8 cellular contexts compared by ENCODE assay signal in the genomic region with DNA sequence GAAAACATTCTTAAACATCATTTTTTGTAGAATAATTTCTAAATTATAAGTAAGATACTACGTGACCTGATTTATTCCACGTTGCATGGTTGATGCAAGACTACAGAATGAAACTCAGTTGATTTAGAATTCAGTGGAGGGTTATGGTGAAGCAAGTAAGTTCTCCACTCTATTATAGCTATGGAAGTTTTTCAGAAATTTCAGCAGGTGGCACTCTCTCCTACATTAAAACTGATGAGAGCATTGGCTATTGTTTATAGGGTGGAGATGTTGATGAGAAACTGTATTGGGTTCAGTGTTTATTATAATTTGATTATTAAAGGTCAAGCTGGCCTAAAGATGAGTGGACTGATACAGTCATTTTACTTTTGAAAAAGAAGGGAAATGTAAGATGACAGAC.
A peak's percentile ranks its signal among the peaks of the same experiment; 100 is the strongest.
DNase-seq lines count a peak whose midpoint lies in the region; ATAC-seq, FAIRE-seq and TF ChIP-seq lines count a peak whose summit lies in the region.

No MANE protein-coding gene starts in this region.

- H3K27me3 Mint-ChIP-seq in natural killer cell (ENCODE audit: low read depth in 2 of 2) (no peaks in the 10 kb centered on the region), glutamatergic neuron (ENCODE audit: unreplicated experiment) (peaks cover 2% of the 10 kb centered on the region)
- H3K27me3 Mint-ChIP-seq in natural killer cell treated with Interleukin-12 subunit alpha and Interleukin-12 subunit beta and Interleukin-15 and Interleukin-18, amount 100 ng/mL, for 72 hours = no peaks in the 10 kb centered on the region

- H3K4me3 Mint-ChIP-seq in natural killer cell = no peak overlapping the region
- no peak overlapping the region for H3K4me3 Mint-ChIP-seq in natural killer cell treated with Interleukin-12 subunit alpha and Interleukin-12 subunit beta and Interleukin-15 and Interleukin-18, amount 100 ng/mL, for 72 hours
- no peak overlapping the region for H3K4me3 Mint-ChIP-seq in glutamatergic neuron (ENCODE audit: unreplicated experiment)

- ATAC-seq in natural killer cell (peak; percentile 68 to 92 (median 80)), HG02623 (IDR thresholded peaks at IDR 0.05; ENCODE audit: unreplicated experiment) (peak; percentile 61)
- ATAC-seq in natural killer cell treated with Interleukin-12 subunit alpha and Interleukin-12 subunit beta and Interleukin-15 and Interleukin-18, amount 100 ng/mL, for 72 hours = no peak

- H3K27ac Mint-ChIP-seq in natural killer cell = peak overlapping the region in 1 of 2 donors; percentile 44
- no peak overlapping the region for H3K27ac Mint-ChIP-seq in natural killer cell treated with Interleukin-12 subunit alpha and Interleukin-12 subunit beta and Interleukin-15 and Interleukin-18, amount 100 ng/mL, for 72 hours
- H3K27ac Mint-ChIP-seq in glutamatergic neuron (ENCODE audit: unreplicated experiment) = no peak overlapping the region

- no peak overlapping the region for H3K4me3 ChIP-seq in WERI-Rb-1 (ENCODE audit: low read depth, low read length)
- no peak overlapping the region for H3K4me3 ChIP-seq in small intestine (ENCODE audit: low read depth in 1 of 2, low read length in 2 of 2)

- H3K36me3 ChIP-seq in WERI-Rb-1 (peaks cover 31% of the 10 kb centered on the region), small intestine (ENCODE audit: control insufficient read depth in 2 of 2, insufficient read depth in 2 of 2, low read length in 2 of 2) (peaks cover 0 to 2% of the 10 kb centered on the region in 2 donors)

- intact Hi-C loops in natural killer cell (cut with micrococcal nuclease) = loop anchor here (1.0 kb wide), 2 partner anchors 318 to 346 kb away; no protein-coding TSS in a partner anchor

- no peaks in the 10 kb centered on the region for H3K4me1 ChIP-seq in small intestine (ENCODE audit: control insufficient read depth in 2 of 2, insufficient read depth in 1 of 2, low read depth in 1 of 2, low read length in 1 of 2)

- no peak for DNase-seq in natural killer cell
- no peak for DNase-seq in natural killer cell treated with Interleukin-12 subunit alpha and Interleukin-12 subunit beta and Interleukin-15 and Interleukin-18, amount 100 ng/mL, for 72 hours (ENCODE audit: low spot score)
- peak in 2 of 3 experiments; percentile 16 to 60 for DNase-seq in NCI-H1417 (lab: John Stamatoyannopoulos, UW)
- no peak for DNase-seq in WERI-Rb-1
- no peak for DNase-seq in glutamatergic neuron
- DNase-seq in small intestine = peak; percentile 41
- DNase-seq in islet precursor cell = no peak

- H3K9me3 Mint-ChIP-seq in natural killer cell (no peaks in the 10 kb centered on the region), glutamatergic neuron (ENCODE audit: unreplicated experiment) (no peaks in the 10 kb centered on the region)
- H3K9me3 Mint-ChIP-seq in natural killer cell treated with Interleukin-12 subunit alpha and Interleukin-12 subunit beta and Interleukin-15 and Interleukin-18, amount 100 ng/mL, for 72 hours = no peaks in the 10 kb centered on the region

- TF ChIP-seq CTCF in natural killer cell (IDR thresholded peaks at IDR 0.05) (peak; percentile 67), WERI-Rb-1 (IDR thresholded peaks at IDR 0.05; ENCODE audit: low read depth, low read length) (peak; percentile 38), glutamatergic neuron (IDR thresholded peaks at IDR 0.05; ENCODE audit: partially characterized antibody, unreplicated experiment) (peak; percentile 35)

- peak; percentile 75 for FAIRE-seq in small intestine (lab: Jason Lieb, UNC)

- no peaks in the 10 kb centered on the region for H3K27me3 ChIP-seq in WERI-Rb-1 (ENCODE audit: insufficient read depth, low read depth, severe bottlenecking)
- H3K27me3 ChIP-seq in small intestine (ENCODE audit: control insufficient read depth in 2 of 2, insufficient read depth in 2 of 2, low read length in 2 of 2) = no peaks in the 10 kb centered on the region

- H3K4me1 Mint-ChIP-seq in natural killer cell (no peaks in the 10 kb centered on the region), glutamatergic neuron (ENCODE audit: low read depth, unreplicated experiment) (no peaks in the 10 kb centered on the region)
- H3K4me1 Mint-ChIP-seq in natural killer cell treated with Interleukin-12 subunit alpha and Interleukin-12 subunit beta and Interleukin-15 and Interleukin-18, amount 100 ng/mL, for 72 hours (ENCODE audit: low read depth in 2 of 2) = no peaks in the 10 kb centered on the region

- H3K27ac ChIP-seq in WERI-Rb-1 = no peak overlapping the region
- no peak overlapping the region for H3K27ac ChIP-seq in small intestine (ENCODE audit: low read depth in 1 of 2, low read length in 1 of 2)

- H3K9me3 ChIP-seq in WERI-Rb-1 (ENCODE audit: severe bottlenecking) (no peaks in the 10 kb centered on the region), small intestine (ENCODE audit: control insufficient read depth, low read depth) (no peaks in the 10 kb centered on the region)

- 60 to 73% (median 66%) methylated on average over 2 of the region's 2 CpGs for WGBS in small intestine, 3 donors

- peaks cover 7% of the 10 kb centered on the region for H3K36me3 Mint-ChIP-seq in natural killer cell
- H3K36me3 Mint-ChIP-seq in natural killer cell treated with Interleukin-12 subunit alpha and Interleukin-12 subunit beta and Interleukin-15 and Interleukin-18, amount 100 ng/mL, for 72 hours = peaks cover 5% of the 10 kb centered on the region
- no peaks in the 10 kb centered on the region for H3K36me3 Mint-ChIP-seq in glutamatergic neuron (ENCODE audit: unreplicated experiment)

Comparison
In these comparisons a context has a peak if more than half of its experiments do, and no peak if none do; other contexts are left out.
1. ATAC-seq: peak in natural killer cell (3 of 3) and HG02623 (single experiment); none in natural killer cell treated with Interleukin-12 subunit alpha and Interleukin-12 subunit beta and Interleukin-15 and Interleukin-18, amount 100 ng/mL, for 72 hours (0 of 2).
2. DNase-seq: peak in NCI-H1417 (2 of 3) and small intestine (single experiment); none in natural killer cell (single experiment), natural killer cell treated with Interleukin-12 subunit alpha and Interleukin-12 subunit beta and Interleukin-15 and Interleukin-18, amount 100 ng/mL, for 72 hours (single experiment), WERI-Rb-1 (single experiment), glutamatergic neuron (single experiment) and islet precursor cell (single experiment).
3. Peak in every context shown above with its lines, with median percentiles within 50 percentile points of each other: CTCF ChIP-seq.